In genomic region chr2:140308706-140309105, GRCh38 we compare ENCODE assay signal across 22 cellular contexts.
"Had no signal": no experiment of that assay in that cellular context is flagged by ENCODE, and none has a peak within 500 bp of the region (broad histone marks: within the 10 kb centered on the region; RNA-seq: fewer than 3 reads in every experiment).

No MANE protein-coding gene starts in this region.

- ATAC-seq: esophagus mucosa; gastrocnemius medialis; left lobe of liver; natural killer cell; sciatic nerve; stimulated activated effector memory CD8-positive, alpha-beta T cell treated with anti-CD3 and anti-CD28 coated beads, Interleukin-12 subunit alpha, Interleukin-12 subunit beta, amount 100 ng/mL, for 72 hours had no signal

- H3K27ac ChIP-seq: dorsolateral prefrontal cortex, gastrocnemius medialis, ovary, stomach, thyroid gland, vagina had no signal

- H3K36me3 ChIP-seq: gastrocnemius medialis, ovary, stomach, thyroid gland, vagina had no signal

- DNase-seq: dorsolateral prefrontal cortex; effector CD4-positive, alpha-beta T cell; gastrocnemius medialis; head of caudate nucleus; kidney; natural killer cell; occipital lobe; ovary; posterior cingulate gyrus; retina; stimulated activated CD4-positive, alpha-beta T cell treated with anti-CD3 and anti-CD28 coated beads, Interleukin-2, amount 100 ng/mL, for 24 hours; stimulated activated CD4-positive, alpha-beta T cell treated with anti-CD3 and anti-CD28 coated beads, Interleukin-4, amount 100 ng/mL, for 24 hours; stimulated activated naive CD4-positive, alpha-beta T cell treated with Interleukin-2 at 50 U/mL for 16 hours; stomach; thyroid gland; trophoblast cell had no signal

- H3K9me3 ChIP-seq: gastrocnemius medialis, ovary, stomach, thyroid gland, vagina had no signal

- H3K4me1 ChIP-seq: gastrocnemius medialis, stomach, thyroid gland, vagina had no signal

- H3K4me3 ChIP-seq: dorsolateral prefrontal cortex, gastrocnemius medialis, lung, ovary, stomach, thyroid gland, vagina had no signal

- H3K27me3 ChIP-seq: dorsolateral prefrontal cortex, gastrocnemius medialis, ovary, stomach, thyroid gland, vagina had no signal
